ENCODE assay signal across 10 cellular contexts in the genomic region with DNA sequence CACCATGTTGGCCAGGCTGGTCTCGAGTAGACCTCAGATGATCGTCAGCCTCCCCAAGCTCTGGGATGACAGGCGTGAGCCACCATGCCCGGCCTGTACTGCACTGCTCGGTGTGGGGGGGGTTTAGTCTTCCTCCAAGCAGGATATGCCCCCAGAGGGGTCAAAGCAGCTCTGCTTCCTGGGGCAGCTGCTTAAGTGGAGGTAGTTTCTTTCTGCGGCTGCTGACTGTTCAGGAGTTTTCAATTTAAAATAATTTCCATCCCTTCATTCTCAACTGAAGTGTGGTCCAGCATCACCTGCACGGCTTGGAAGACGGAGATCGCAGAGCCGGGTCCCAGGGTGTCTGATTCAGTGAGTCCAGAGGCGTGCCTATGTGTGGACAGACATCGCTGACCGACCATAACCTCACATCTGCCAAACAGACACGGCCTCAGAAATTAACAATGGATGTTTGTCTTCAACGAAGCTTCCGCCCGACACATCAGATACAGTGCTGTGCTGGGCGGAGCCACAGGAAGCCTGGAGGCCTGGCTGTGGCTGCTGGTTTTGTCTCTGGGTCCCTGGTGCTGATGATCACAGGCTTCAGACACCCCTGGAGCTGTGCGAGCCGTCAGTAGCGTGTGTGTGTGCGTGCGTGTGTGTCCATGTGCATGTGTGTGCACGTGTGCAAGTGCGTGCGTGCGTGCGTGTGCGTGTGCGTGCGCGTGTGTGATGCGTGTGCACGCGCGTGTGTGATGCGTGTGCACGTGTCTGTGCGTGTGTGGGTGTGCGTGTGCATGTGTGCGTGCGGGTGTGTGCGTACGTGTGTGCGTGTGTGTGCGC.
DNase-seq lines count a peak whose midpoint lies in the region; ATAC-seq and TF ChIP-seq lines count a peak whose summit lies in the region.
"Had no signal": no experiment of that assay in that cellular context is flagged by ENCODE, and none has a peak within 500 bp of the region (broad histone marks: within the 10 kb centered on the region; RNA-seq: fewer than 3 reads in every experiment).

No MANE protein-coding gene starts in this region.

- H3K4me3 Mint-ChIP-seq in activated CD8-positive, alpha-beta memory T cell treated with anti-CD3 and anti-CD28 coated beads, Interleukin-2, amount 10 ng/mL, durations not matched to agents 7 days and 5 days = no peak overlapping the region
- no peak overlapping the region for H3K4me3 Mint-ChIP-seq in HFFc6

- H3K36me3 Mint-ChIP-seq in activated CD8-positive, alpha-beta memory T cell treated with anti-CD3 and anti-CD28 coated beads, Interleukin-2, amount 10 ng/mL, durations not matched to agents 7 days and 5 days = no peaks in the 10 kb centered on the region
- peaks cover 8% of the 10 kb centered on the region for H3K36me3 Mint-ChIP-seq in HFFc6 (ENCODE audit: low read depth)

- intact Hi-C loops in left ventricle myocardium superior (cut with micrococcal nuclease) (no loop called here), posterior vena cava (cut with DNase I) (loop anchor here in 1 of 2 donors (5.0 kb wide), 1 partner anchor 272 kb away; no protein-coding TSS in a partner anchor)

- H3K27ac Mint-ChIP-seq in activated CD8-positive, alpha-beta memory T cell treated with anti-CD3 and anti-CD28 coated beads, Interleukin-2, amount 10 ng/mL, durations not matched to agents 7 days and 5 days = no peak overlapping the region
- no peak overlapping the region for H3K27ac Mint-ChIP-seq in HFFc6

- H3K4me1 Mint-ChIP-seq in activated CD8-positive, alpha-beta memory T cell treated with anti-CD3 and anti-CD28 coated beads, Interleukin-2, amount 10 ng/mL, durations not matched to agents 7 days and 5 days = peaks cover 4% of the 10 kb centered on the region
- peaks cover 56% of the 10 kb centered on the region for H3K4me1 Mint-ChIP-seq in HFFc6 (ENCODE audit: low read depth)

- no peak for TF ChIP-seq CTCF in HFFc6 (IDR thresholded peaks at IDR 0.05)

- peaks cover 2% of the 10 kb centered on the region for H3K9me3 Mint-ChIP-seq in activated CD8-positive, alpha-beta memory T cell treated with anti-CD3 and anti-CD28 coated beads, Interleukin-2, amount 10 ng/mL, durations not matched to agents 7 days and 5 days (ENCODE audit: low read depth)
- peaks cover 8% of the 10 kb centered on the region for H3K9me3 Mint-ChIP-seq in HFFc6

- peaks cover 19% of the 10 kb centered on the region for H3K27me3 Mint-ChIP-seq in activated CD8-positive, alpha-beta memory T cell treated with anti-CD3 and anti-CD28 coated beads, Interleukin-2, amount 10 ng/mL, durations not matched to agents 7 days and 5 days
- H3K27me3 Mint-ChIP-seq in HFFc6 (ENCODE audit: insufficient read depth) = peaks cover 19% of the 10 kb centered on the region

- DNase-seq in ELF-1 (ENCODE audit: low read depth, low spot score) (peak; percentile 56), amygdala (lab: John Stamatoyannopoulos, UW) (peak in 45 of 56 donors; percentile 10 to 79 (median 44)), left ventricle myocardium superior (peak; percentile 61), posterior vena cava (ENCODE audit: low spot score) (peak; percentile 72), activated gamma-delta T cell (lab: John Stamatoyannopoulos, UW) (no peak), HCEC 1CT (no peak), HFFc6 (no peak)
- DNase-seq in activated CD8-positive, alpha-beta memory T cell treated with anti-CD3 and anti-CD28 coated beads, Interleukin-2, amount 10 ng/mL, durations not matched to agents 7 days and 5 days = no peak
- DNase-seq: brain microvascular endothelial cell; stimulated activated CD4-positive, alpha-beta T cell treated with anti-CD3 and anti-CD28 coated beads, Interleukin-1b, Interleukin-23, amount 100 ng/mL, for 48 hours had no signal

- CTCF ChIA-PET in activated CD8-positive, alpha-beta memory T cell treated with anti-CD3 and anti-CD28 coated beads, Interleukin-2, amount 10 ng/mL, durations not matched to agents 7 days and 5 days (lab: Charles Lee) = no interaction called here

- ATAC-seq in left ventricle myocardium superior = peak; percentile 85
- ATAC-seq in activated CD8-positive, alpha-beta memory T cell treated with anti-CD3 and anti-CD28 coated beads, Interleukin-2, amount 10 ng/mL, durations not matched to agents 7 days and 5 days = no peak

Comparison
In these comparisons a context has a peak if more than half of its experiments do, and no peak if none do; other contexts are left out.
1. DNase-seq: peak in ELF-1 (single experiment), amygdala (45 of 56), left ventricle myocardium superior (single experiment) and posterior vena cava (single experiment); none in activated CD8-positive, alpha-beta memory T cell treated with anti-CD3 and anti-CD28 coated beads, Interleukin-2, amount 10 ng/mL, durations not matched to agents 7 days and 5 days (single experiment), activated gamma-delta T cell (single experiment), HCEC 1CT (single experiment) and HFFc6 (single experiment).